Comparison of ENCODE assay signal across 15 cellular contexts in genomic region chr2:117856415-117857210, GRCh38. TPM values are rescaled to one million over a fixed set of nuclear protein-coding genes. Genes with fewer than 3 reads are reported as not detected.
DNase-seq lines count a peak whose midpoint lies in the region; ATAC-seq, FAIRE-seq and TF ChIP-seq lines count a peak whose summit lies in the region.
"Had no signal": no experiment of that assay in that cellular context is flagged by ENCODE, and none has a peak within 500 bp of the region (broad histone marks: within the 10 kb centered on the region; RNA-seq: fewer than 3 reads in every experiment).

No MANE protein-coding gene starts in this region.

- H3K9ac ChIP-seq in Karpas-422 (ENCODE audit: low read length), result no peak overlapping the region

- H3K36me3 ChIP-seq in right atrium auricular region (no peaks in the 10 kb centered on the region), Karpas-422 (ENCODE audit: insufficient read depth, low read length) (no peaks in the 10 kb centered on the region)
- H3K36me3 ChIP-seq: spleen had no signal

- no peaks in the 10 kb centered on the region for H4K20me1 ChIP-seq in Karpas-422 (ENCODE audit: insufficient read depth, low read depth, low read length)

- no peak overlapping the region for H2AFZ ChIP-seq in Karpas-422 (ENCODE audit: low read length)

- no peak overlapping the region for H3K4me2 ChIP-seq in Karpas-422 (ENCODE audit: low read depth, low read length, poor library complexity, severe bottlenecking)

- no peak for DNase-seq in left cardiac atrium
- no peak for DNase-seq in right atrium auricular region (ENCODE audit: low spot score)
- DNase-seq in T1000 (lab: John Stamatoyannopoulos, UW), result peak; percentile 69
- peak; percentile 96 to 97 for DNase-seq in foreskin fibroblast
- DNase-seq in urothelium cell line (ENCODE audit: low spot score), result peak; percentile 91
- no peak for DNase-seq in Karpas-422
- DNase-seq: activated CD4-positive, alpha-beta T cell treated with anti-CD3 and anti-CD28 coated beads for 36 hours; NCI-H2029; RPMI8226; spleen had no signal

- TF ChIP-seq CTCF in right atrium auricular region (IDR thresholded peaks at IDR 0.05) (no peak), foreskin fibroblast (IDR thresholded peaks at IDR 0.05; ENCODE audit: low read depth, low read length) (no peak)

- FAIRE-seq in urothelium cell line (lab: Jason Lieb, UNC), result peak; percentile 32
- FAIRE-seq: A204.1, frontal cortex, GM19239 had no signal

- H3K4me1 ChIP-seq in right atrium auricular region (no peaks in the 10 kb centered on the region), Karpas-422 (ENCODE audit: low read length) (no peaks in the 10 kb centered on the region)
- H3K4me1 ChIP-seq: spleen had no signal

- peaks cover 0 to 2% of the 10 kb centered on the region in 2 donors for H3K27me3 ChIP-seq in right atrium auricular region
- no peaks in the 10 kb centered on the region for H3K27me3 ChIP-seq in Karpas-422 (ENCODE audit: low read length)

- no peak overlapping the region for H3K4me3 ChIP-seq in right atrium auricular region
- no peak overlapping the region for H3K4me3 ChIP-seq in foreskin fibroblast (ENCODE audit: low read depth in 1 of 2, low read length in 2 of 2)
- no peak overlapping the region for H3K4me3 ChIP-seq in Karpas-422 (ENCODE audit: low read length)
- H3K4me3 ChIP-seq: spleen had no signal

- no peaks in the 10 kb centered on the region for H3K9me2 ChIP-seq in Karpas-422 (replicated peaks; ENCODE audit: insufficient read depth, low read length)

- intact Hi-C loops in left cardiac atrium (cut with DNase I), result no loop called here

- H3K9me3 ChIP-seq in right atrium auricular region (no peaks in the 10 kb centered on the region), Karpas-422 (ENCODE audit: low read length) (no peaks in the 10 kb centered on the region)

- ATAC-seq in left cardiac atrium (peak; percentile 36 to 56), GM21737 (IDR thresholded peaks at IDR 0.05; ENCODE audit: unreplicated experiment) (no peak), HG03460 (IDR thresholded peaks at IDR 0.05; ENCODE audit: unreplicated experiment) (no peak)
- ATAC-seq: activated CD4-positive, alpha-beta T cell treated with anti-CD3 and anti-CD28 coated beads for 36 hours had no signal

- H3K79me2 ChIP-seq in Karpas-422 (ENCODE audit: low read length), result no peaks in the 10 kb centered on the region

- H3K27ac ChIP-seq in right atrium auricular region (no peak overlapping the region), Karpas-422 (ENCODE audit: low read length) (no peak overlapping the region)
- H3K27ac ChIP-seq: spleen had no signal

RNA-seq across cellular contexts. Expression of gene DDX18, which starts 42.1 kb away (rescaled TPM):
- 10 to 100 TPM; 29.5 to 42.4 TPM for total RNA-seq in left cardiac atrium
- 10 to 100 TPM; 23.2 to 24.5 TPM for total RNA-seq in right atrium auricular region
- total RNA-seq in Karpas-422 (2014; rRNA removed; shearing (Covaris generic); ENCODE audit: low replicate concordance), result 44.8 and 88.0 TPM in 2 replicates

Comparison
In these comparisons a context has a peak if more than half of its experiments do, and no peak if none do; other contexts are left out.
1. ATAC-seq: peak in left cardiac atrium (2 of 2); none in GM21737 (single experiment) and HG03460 (single experiment).
2. DNase-seq: peak in T1000 (single experiment), foreskin fibroblast (2 of 2) and urothelium cell line (single experiment); none in left cardiac atrium (single experiment), right atrium auricular region (single experiment) and Karpas-422 (single experiment).